ENCODE assay signal across 8 cellular contexts in the genomic region with DNA sequence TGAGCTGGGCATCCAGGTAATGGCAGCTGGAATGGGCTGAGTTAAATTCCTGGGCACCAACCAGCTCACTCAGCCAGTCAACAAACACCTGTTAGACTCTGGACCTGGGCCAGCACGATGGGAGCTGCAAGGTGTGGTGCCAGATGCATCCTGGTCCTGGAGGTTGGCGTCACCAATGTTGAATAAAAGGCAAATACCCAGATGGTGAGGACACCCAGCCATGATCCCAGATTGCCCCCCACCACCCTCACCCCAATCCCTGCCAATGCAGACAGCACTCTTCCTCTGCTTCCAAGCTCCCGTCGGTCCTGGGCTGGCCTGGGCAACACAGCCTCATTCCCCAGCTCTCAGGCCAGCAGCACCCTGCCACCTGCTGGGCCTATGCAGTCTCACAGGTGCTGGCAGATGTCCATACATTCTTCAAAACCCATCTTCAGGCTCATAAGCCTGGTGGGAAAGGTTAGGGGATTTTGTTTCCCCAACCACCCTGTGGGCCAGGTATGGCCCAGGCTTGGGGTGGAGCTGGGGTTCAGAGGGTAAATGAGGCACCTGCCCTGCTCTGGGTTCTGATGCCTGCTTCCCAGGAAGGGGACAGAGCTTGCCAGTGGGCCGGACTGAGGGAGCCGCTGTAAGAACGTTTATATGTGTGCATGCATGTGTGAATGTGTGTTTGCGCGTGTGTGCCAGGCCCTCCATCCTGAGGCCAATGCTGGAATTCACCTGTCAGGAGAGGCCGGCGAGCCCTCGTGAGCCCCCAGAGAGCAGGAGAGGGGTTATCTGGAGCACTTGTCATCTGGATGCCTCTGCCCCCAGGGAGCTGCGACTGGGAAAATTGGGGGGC. TPM values are rescaled to one million over a fixed set of nuclear protein-coding genes. Genes with fewer than 3 reads are reported as not detected.
DNase-seq lines count a peak whose midpoint lies in the region; ATAC-seq and TF ChIP-seq lines count a peak whose summit lies in the region.

No MANE protein-coding gene starts in this region.

- H3K27me3 Mint-ChIP-seq in activated CD4-positive, alpha-beta T cell treated with anti-CD3 and anti-CD28 coated beads for 36 hours = no peaks in the 10 kb centered on the region

- ATAC-seq in activated CD4-positive, alpha-beta T cell treated with anti-CD3 and anti-CD28 coated beads for 36 hours = peak; percentile 25

- POLR2A ChIA-PET in activated CD4-positive, alpha-beta T cell treated with anti-CD3 and anti-CD28 coated beads for 36 hours (lab: Charles Lee) = no interaction called here

- CTCF ChIA-PET in activated CD4-positive, alpha-beta T cell treated with anti-CD3 and anti-CD28 coated beads for 36 hours (lab: Charles Lee) = interaction anchor here (0.6 to 1.8 kb wide), 8 partner anchors 9 to 166 kb away, joined by 3 to 8 read pairs (median 4); no protein-coding TSS in a partner anchor

- H3K4me1 Mint-ChIP-seq in activated CD4-positive, alpha-beta T cell treated with anti-CD3 and anti-CD28 coated beads for 36 hours = peaks cover 25% of the 10 kb centered on the region

- no peak overlapping the region for H3K4me3 Mint-ChIP-seq in activated CD4-positive, alpha-beta T cell treated with anti-CD3 and anti-CD28 coated beads for 36 hours

- H3K27ac ChIP-seq in WERI-Rb-1 = peak overlapping the region; percentile 93

- intact Hi-C loops in activated CD4-positive, alpha-beta T cell treated with anti-CD3 and anti-CD28 coated beads for 36 hours (cut with DNase I, micrococcal nuclease) = no loop called here

- H3K9me3 ChIP-seq in WERI-Rb-1 (ENCODE audit: severe bottlenecking) = no peaks in the 10 kb centered on the region

- peak; percentile 39 for DNase-seq in activated CD4-positive, alpha-beta T cell treated with anti-CD3 and anti-CD28 coated beads for 36 hours
- DNase-seq in activated CD4-positive, alpha-beta T cell treated with anti-CD3 and anti-CD28 coated beads for 48 hours = no peak
- DNase-seq in MV-4-11 (lab: John Stamatoyannopoulos, UW) = peak; percentile 20
- peak; percentile 83 for DNase-seq in WERI-Rb-1
- no peak for DNase-seq in kidney epithelial cell (ENCODE audit: low read depth)
- no peak for DNase-seq in stimulated activated CD4-positive, alpha-beta T cell treated with anti-CD3 and anti-CD28 coated beads, Interleukin-1b, Interleukin-23, amount 100 ng/mL, for 48 hours
- no peak for DNase-seq in stimulated activated CD4-positive, alpha-beta T cell treated with anti-CD3 and anti-CD28 coated beads, Interleukin-12 subunit alpha, Interleukin-12 subunit beta, amount 100 ng/mL, for 4 hours
- no peak for DNase-seq in foreskin melanocyte

- H3K4me3 ChIP-seq in WERI-Rb-1 (ENCODE audit: low read depth, low read length) (no peak overlapping the region), kidney epithelial cell (ENCODE audit: low read depth, low read length) (no peak overlapping the region)

- H3K36me3 Mint-ChIP-seq in activated CD4-positive, alpha-beta T cell treated with anti-CD3 and anti-CD28 coated beads for 36 hours (ENCODE audit: low read depth) = peaks cover 10% of the 10 kb centered on the region

- no peak overlapping the region for H3K27ac Mint-ChIP-seq in activated CD4-positive, alpha-beta T cell treated with anti-CD3 and anti-CD28 coated beads for 36 hours

- H3K36me3 ChIP-seq in WERI-Rb-1 (peaks cover 18% of the 10 kb centered on the region), kidney epithelial cell (ENCODE audit: control insufficient read depth, insufficient read depth, low read length) (no peaks in the 10 kb centered on the region)

- TF ChIP-seq CTCF in WERI-Rb-1 (IDR thresholded peaks at IDR 0.05; ENCODE audit: low read depth, low read length) = peak; percentile 91
- TF ChIP-seq CTCF in kidney epithelial cell (IDR thresholded peaks at IDR 0.05; ENCODE audit: insufficient read depth, low read length, poor library complexity, severe bottlenecking) = peak; percentile 86

- no peaks in the 10 kb centered on the region for H3K27me3 ChIP-seq in WERI-Rb-1 (ENCODE audit: insufficient read depth, low read depth, severe bottlenecking)
- peaks cover 12% of the 10 kb centered on the region for H3K27me3 ChIP-seq in kidney epithelial cell (ENCODE audit: control insufficient read depth, insufficient read depth, low read length)

- H3K9me3 Mint-ChIP-seq in activated CD4-positive, alpha-beta T cell treated with anti-CD3 and anti-CD28 coated beads for 36 hours (ENCODE audit: low read depth) = no peaks in the 10 kb centered on the region

RNA-seq across cellular contexts. Expression of a gene that starts 58.0 kb away (rescaled TPM):
- 1 to 10 TPM; 3.2 to 5.6 TPM for total RNA-seq in activated CD4-positive, alpha-beta T cell treated with anti-CD3 and anti-CD28 coated beads for 36 hours
- 56.9 and 70.0 TPM in 2 replicates for total RNA-seq in kidney epithelial cell

Comparison
In these comparisons a context has a peak if more than half of its experiments do, and no peak if none do; other contexts are left out.
1. DNase-seq: peak in activated CD4-positive, alpha-beta T cell treated with anti-CD3 and anti-CD28 coated beads for 36 hours (single experiment), MV-4-11 (single experiment) and WERI-Rb-1 (single experiment); none in activated CD4-positive, alpha-beta T cell treated with anti-CD3 and anti-CD28 coated beads for 48 hours (single experiment), kidney epithelial cell (single experiment), stimulated activated CD4-positive, alpha-beta T cell treated with anti-CD3 and anti-CD28 coated beads, Interleukin-1b, Interleukin-23, amount 100 ng/mL, for 48 hours (single experiment), stimulated activated CD4-positive, alpha-beta T cell treated with anti-CD3 and anti-CD28 coated beads, Interleukin-12 subunit alpha, Interleukin-12 subunit beta, amount 100 ng/mL, for 4 hours (single experiment) and foreskin melanocyte (single experiment).